In the genomic region with DNA sequence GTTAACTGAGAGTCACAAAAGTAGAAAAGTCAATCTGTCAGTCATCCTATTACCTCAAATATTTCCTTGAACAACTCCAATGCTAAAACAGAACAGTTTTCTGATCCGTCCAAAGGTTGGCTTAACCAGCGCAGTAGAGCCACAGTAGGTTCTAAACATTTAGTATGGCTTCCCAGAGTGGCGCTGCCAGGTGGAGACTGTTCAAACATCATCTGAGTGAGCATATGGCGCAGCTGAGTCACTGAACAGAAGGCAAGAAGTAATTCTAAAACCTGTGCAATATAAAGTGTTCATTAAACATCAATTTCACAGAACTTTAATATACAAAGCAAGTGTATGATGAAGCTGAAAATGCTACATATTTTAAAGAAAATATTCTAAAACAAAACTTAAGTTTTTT, we compare ENCODE assay signal across 12 cellular contexts. TPM values are rescaled to one million over a fixed set of nuclear protein-coding genes. Genes with fewer than 3 reads are reported as not detected.
DNase-seq lines count a peak whose midpoint lies in the region; TF ChIP-seq lines count a peak whose summit lies in the region.
"Had no signal": no experiment of that assay in that cellular context is flagged by ENCODE, and none has a peak within 500 bp of the region (broad histone marks: within the 10 kb centered on the region; RNA-seq: fewer than 3 reads in every experiment).

No MANE protein-coding gene starts in this region.

- no peak overlapping the region for H3K4me3 Mint-ChIP-seq in glutamatergic neuron (ENCODE audit: unreplicated experiment)
- H3K4me3 Mint-ChIP-seq: CD8-positive, alpha-beta T cell had no signal

- no peaks in the 10 kb centered on the region for H3K36me3 Mint-ChIP-seq in glutamatergic neuron (ENCODE audit: unreplicated experiment)

- no peaks in the 10 kb centered on the region for H3K9me3 Mint-ChIP-seq in glutamatergic neuron (ENCODE audit: unreplicated experiment)

- DNase-seq in Ammon's horn (ENCODE audit: low spot score) (peak; percentile 59), DMS 273 treated with DMSO at 0.1 percent for 48 hours (lab: John Stamatoyannopoulos, UW) (peak; percentile 21), NCI-H446 treated with DMSO at 0.1 percent for 48 hours (lab: John Stamatoyannopoulos, UW) (peak; percentile 37), glutamatergic neuron (no peak), NCI-H2196 (lab: John Stamatoyannopoulos, UW; ENCODE audit: unreplicated experiment) (no peak), NCI-H2029 treated with DMSO at 0.1 percent for 48 hours (lab: John Stamatoyannopoulos, UW) (no peak), superior temporal gyrus (ENCODE audit: extremely low spot score) (no peak)
- DNase-seq: BE2C; CD8-positive, alpha-beta T cell; COR-L47; DMS79; GM23248 had no signal

- H3K27ac Mint-ChIP-seq in glutamatergic neuron (ENCODE audit: unreplicated experiment) = peak overlapping the region; percentile 77
- H3K27ac Mint-ChIP-seq: CD8-positive, alpha-beta T cell had no signal

- peaks cover 3% of the 10 kb centered on the region for H3K4me1 Mint-ChIP-seq in glutamatergic neuron (ENCODE audit: low read depth, unreplicated experiment)

- TF ChIP-seq CTCF in glutamatergic neuron (IDR thresholded peaks at IDR 0.05; ENCODE audit: partially characterized antibody, unreplicated experiment) = no peak

- no peaks in the 10 kb centered on the region for H3K27me3 Mint-ChIP-seq in glutamatergic neuron (ENCODE audit: unreplicated experiment)

RNA-seq across cellular contexts. Expression of a gene that starts 19.9 kb away (rescaled TPM):
- 8.2 TPM for total RNA-seq in glutamatergic neuron (ENCODE audit: unreplicated experiment)

RNA-seq across cellular contexts. Expression of a gene that starts 20.2 kb away (rescaled TPM):
- total RNA-seq in glutamatergic neuron (ENCODE audit: unreplicated experiment) = 44.3 TPM

RNA-seq across cellular contexts. Expression of a gene that starts 58.9 kb away (rescaled TPM):
- total RNA-seq in glutamatergic neuron (ENCODE audit: unreplicated experiment) = 1.0 TPM

Comparison
In these comparisons a context has a peak if more than half of its experiments do, and no peak if none do; other contexts are left out.
1. DNase-seq: peak in Ammon's horn (single experiment), DMS 273 treated with DMSO at 0.1 percent for 48 hours (single experiment) and NCI-H446 treated with DMSO at 0.1 percent for 48 hours (single experiment); none in glutamatergic neuron (single experiment), NCI-H2196 (single experiment), NCI-H2029 treated with DMSO at 0.1 percent for 48 hours (single experiment) and superior temporal gyrus (single experiment).